Comparison of ENCODE assay signal across 21 cellular contexts in the genomic region with DNA sequence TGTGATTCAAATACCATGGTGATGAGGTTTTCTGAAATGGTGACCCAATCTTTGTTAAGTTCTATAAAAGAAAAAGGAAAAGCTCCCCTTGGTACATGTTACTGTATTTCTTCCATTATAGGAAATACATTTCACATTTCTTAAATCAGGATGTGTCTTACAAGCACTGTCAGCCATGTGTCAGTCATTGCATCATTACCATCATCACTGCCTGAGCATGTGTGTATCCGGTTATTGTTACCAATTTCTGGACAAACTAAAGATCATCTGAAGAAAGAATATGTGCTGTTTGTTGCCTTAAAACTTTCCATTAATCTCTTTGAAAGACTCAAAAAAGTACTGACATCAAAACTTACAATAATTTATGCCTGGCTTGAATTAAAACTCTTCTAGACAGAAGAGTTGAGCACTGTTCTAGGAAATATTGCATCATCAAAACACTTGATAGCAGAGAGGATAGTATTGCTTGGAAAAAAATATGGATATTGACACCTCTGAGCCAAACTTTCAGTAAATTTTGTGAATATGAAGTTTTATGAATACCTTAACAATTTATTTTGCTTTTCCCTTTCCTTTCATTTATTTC.
"Had no signal": no experiment of that assay in that cellular context is flagged by ENCODE, and none has a peak within 500 bp of the region (broad histone marks: within the 10 kb centered on the region; RNA-seq: fewer than 3 reads in every experiment).

No MANE protein-coding gene starts in this region.

- H3K4me1 ChIP-seq: esophagus squamous epithelium, sigmoid colon, upper lobe of left lung had no signal

- H3K9me3 Mint-ChIP-seq: activated CD4-positive, alpha-beta T cell treated with anti-CD3 and anti-CD28 coated beads, Interleukin-2, amount 10 ng/mL, durations not matched to agents 24 days and 14 days; activated CD8-positive, alpha-beta T cell treated with anti-CD3 and anti-CD28 coated beads for 36 hours; activated naive CD8-positive, alpha-beta T cell treated with anti-CD3 and anti-CD28 coated beads, Interleukin-2, amount 10 ng/mL, durations not matched to agents 7 days and 5 days; activated T-cell treated with anti-CD3 and anti-CD28 coated beads, Interleukin-2, amount 50 U/mL, for 24 hours; activated T-helper 2 cell treated with anti-CD3 and anti-CD28 coated beads, Interferon-gamma antibody, Interleukin-2, Interleukin-4, amounts not matched to agents 10 μg/mL and 5 μg/mL and 100 μg/mL, durations not matched to agents 14 hours and 24 hours and 36 hours; mesothelial cell of epicardium; nephron; stimulated activated naive B cell treated with anti-CD40 and anti-IgM and Interleukin-4, amounts not matched to agents 10 μg/mL and 1 μg/mL and 100 μg/mL, for 72 hours had no signal

- DNase-seq: activated CD8-positive, alpha-beta T cell treated with anti-CD3 and anti-CD28 coated beads for 36 hours; activated naive CD4-positive, alpha-beta T cell treated with Interleukin-2 at 50 U/mL for 16 hours; activated naive CD8-positive, alpha-beta T cell treated with anti-CD3 and anti-CD28 coated beads, Interleukin-2, amount 10 ng/mL, durations not matched to agents 7 days and 5 days; activated T-cell treated with anti-CD3 and anti-CD28 coated beads, Interleukin-2, amount 50 U/mL, for 24 hours; cerebellar nuclear complex; cortex of kidney; effector CD8-positive, alpha-beta T cell; esophagus squamous epithelium; lower lobe of right lung; nucleus accumbens; sigmoid colon; spleen; stimulated activated naive B cell treated with anti-CD40 and anti-IgM and Interleukin-4, amounts not matched to agents 10 μg/mL and 1 μg/mL and 100 μg/mL, for 72 hours; T1000; upper lobe of left lung had no signal

- H3K4me3 ChIP-seq: esophagus squamous epithelium, hepatocyte, lower lobe of right lung, sigmoid colon, spleen, thoracic aorta, upper lobe of left lung had no signal

- H3K36me3 ChIP-seq: esophagus squamous epithelium, lower lobe of right lung, sigmoid colon, spleen, thoracic aorta, upper lobe of left lung had no signal

- H3K36me3 Mint-ChIP-seq: activated naive CD8-positive, alpha-beta T cell treated with anti-CD3 and anti-CD28 coated beads, Interleukin-2, amount 10 ng/mL, durations not matched to agents 7 days and 5 days; stimulated activated naive B cell treated with anti-CD40 and anti-IgM and Interleukin-4, amounts not matched to agents 10 μg/mL and 1 μg/mL and 100 μg/mL, for 72 hours had no signal

- H2AFZ ChIP-seq: hepatocyte had no signal

- H3K9me3 ChIP-seq: esophagus squamous epithelium, lower lobe of right lung, sigmoid colon, spleen, thoracic aorta, upper lobe of left lung had no signal

- H3K27me3 ChIP-seq: esophagus squamous epithelium, hepatocyte, sigmoid colon, spleen, upper lobe of left lung had no signal

- H3K4me3 Mint-ChIP-seq: activated CD4-positive, alpha-beta T cell treated with anti-CD3 and anti-CD28 coated beads, Interleukin-2, amount 10 ng/mL, durations not matched to agents 24 days and 14 days; activated CD8-positive, alpha-beta T cell treated with anti-CD3 and anti-CD28 coated beads for 36 hours; activated naive CD8-positive, alpha-beta T cell treated with anti-CD3 and anti-CD28 coated beads, Interleukin-2, amount 10 ng/mL, durations not matched to agents 7 days and 5 days; activated T-cell treated with anti-CD3 and anti-CD28 coated beads, Interleukin-2, amount 50 U/mL, for 24 hours; mesothelial cell of epicardium; nephron; stimulated activated naive B cell treated with anti-CD40 and anti-IgM and Interleukin-4, amounts not matched to agents 10 μg/mL and 1 μg/mL and 100 μg/mL, for 72 hours had no signal

- H3K27ac Mint-ChIP-seq: activated CD4-positive, alpha-beta T cell treated with anti-CD3 and anti-CD28 coated beads, Interleukin-2, amount 10 ng/mL, durations not matched to agents 24 days and 14 days; activated CD8-positive, alpha-beta T cell treated with anti-CD3 and anti-CD28 coated beads for 36 hours; activated naive CD8-positive, alpha-beta T cell treated with anti-CD3 and anti-CD28 coated beads, Interleukin-2, amount 10 ng/mL, durations not matched to agents 7 days and 5 days; activated T-cell treated with anti-CD3 and anti-CD28 coated beads, Interleukin-2, amount 50 U/mL, for 24 hours; activated T-helper 2 cell treated with anti-CD3 and anti-CD28 coated beads, Interferon-gamma antibody, Interleukin-2, Interleukin-4, amounts not matched to agents 10 μg/mL and 5 μg/mL and 100 μg/mL, durations not matched to agents 14 hours and 24 hours and 36 hours; mesothelial cell of epicardium; nephron; stimulated activated naive B cell treated with anti-CD40 and anti-IgM and Interleukin-4, amounts not matched to agents 10 μg/mL and 1 μg/mL and 100 μg/mL, for 72 hours had no signal

- H3K4me1 Mint-ChIP-seq: activated CD4-positive, alpha-beta T cell treated with anti-CD3 and anti-CD28 coated beads, Interleukin-2, amount 10 ng/mL, durations not matched to agents 24 days and 14 days; activated naive CD8-positive, alpha-beta T cell treated with anti-CD3 and anti-CD28 coated beads, Interleukin-2, amount 10 ng/mL, durations not matched to agents 7 days and 5 days; stimulated activated naive B cell treated with anti-CD40 and anti-IgM and Interleukin-4, amounts not matched to agents 10 μg/mL and 1 μg/mL and 100 μg/mL, for 72 hours had no signal

- H3K27me3 Mint-ChIP-seq: activated CD8-positive, alpha-beta T cell treated with anti-CD3 and anti-CD28 coated beads for 36 hours; activated naive CD8-positive, alpha-beta T cell treated with anti-CD3 and anti-CD28 coated beads, Interleukin-2, amount 10 ng/mL, durations not matched to agents 7 days and 5 days; activated T-cell treated with anti-CD3 and anti-CD28 coated beads, Interleukin-2, amount 50 U/mL, for 24 hours; stimulated activated naive B cell treated with anti-CD40 and anti-IgM and Interleukin-4, amounts not matched to agents 10 μg/mL and 1 μg/mL and 100 μg/mL, for 72 hours had no signal

- H3K27ac ChIP-seq: esophagus squamous epithelium, hepatocyte, lower lobe of right lung, sigmoid colon, spleen, thoracic aorta, upper lobe of left lung had no signal

- H3K4me2 ChIP-seq: hepatocyte had no signal
